In genomic region chr6:33080127-33081089, GRCh38 we compare ENCODE assay signal across 8 cellular contexts.
DNase-seq lines count a peak whose midpoint lies in the region; ATAC-seq and TF ChIP-seq lines count a peak whose summit lies in the region.

No MANE protein-coding gene starts in this region.

- H3K9me3 Mint-ChIP-seq in nephron progenitor cell, result no peaks in the 10 kb centered on the region

- no peak for ATAC-seq in GM19035 (IDR thresholded peaks at IDR 0.05; ENCODE audit: unreplicated experiment)
- ATAC-seq in HG03159 (IDR thresholded peaks at IDR 0.05; ENCODE audit: unreplicated experiment), result no peak

- TF ChIP-seq CTCF in VCaP (conservative IDR thresholded peaks at IDR 0.05) (no peak), nephron progenitor cell (IDR thresholded peaks at IDR 0.05) (no peak)

- peak; percentile 72 for DNase-seq in ELF-1 (ENCODE audit: low read depth, low spot score)
- peak; percentile 54 for DNase-seq in globus pallidus (ENCODE audit: low spot score)
- DNase-seq in nephron progenitor cell, result peak; percentile 58
- DNase-seq in NCI-H2081 treated with DMSO at 0.1 percent for 48 hours (lab: John Stamatoyannopoulos, UW), result no peak
- DNase-seq in AML-193 (lab: John Stamatoyannopoulos, UW), result no peak

- peaks cover 39% of the 10 kb centered on the region for H3K4me1 Mint-ChIP-seq in nephron progenitor cell

- peak overlapping the region; percentile 92 for H3K4me3 Mint-ChIP-seq in nephron progenitor cell

- peaks cover 5% of the 10 kb centered on the region for H3K36me3 Mint-ChIP-seq in nephron progenitor cell (ENCODE audit: low read depth)

- H3K27ac ChIP-seq in VCaP, result peak overlapping the region; percentile 38

- H3K27ac Mint-ChIP-seq in nephron progenitor cell, result peak overlapping the region; percentile 74

- H3K27me3 Mint-ChIP-seq in nephron progenitor cell (ENCODE audit: low read depth, poor library complexity), result peaks cover 74% of the 10 kb centered on the region

Comparison
In these comparisons a context has a peak if more than half of its experiments do, and no peak if none do; other contexts are left out.
1. DNase-seq: peak in ELF-1 (single experiment), globus pallidus (single experiment) and nephron progenitor cell (single experiment); none in NCI-H2081 treated with DMSO at 0.1 percent for 48 hours (single experiment) and AML-193 (0 of 2).